ENCODE assay signal across 13 cellular contexts in the genomic region with DNA sequence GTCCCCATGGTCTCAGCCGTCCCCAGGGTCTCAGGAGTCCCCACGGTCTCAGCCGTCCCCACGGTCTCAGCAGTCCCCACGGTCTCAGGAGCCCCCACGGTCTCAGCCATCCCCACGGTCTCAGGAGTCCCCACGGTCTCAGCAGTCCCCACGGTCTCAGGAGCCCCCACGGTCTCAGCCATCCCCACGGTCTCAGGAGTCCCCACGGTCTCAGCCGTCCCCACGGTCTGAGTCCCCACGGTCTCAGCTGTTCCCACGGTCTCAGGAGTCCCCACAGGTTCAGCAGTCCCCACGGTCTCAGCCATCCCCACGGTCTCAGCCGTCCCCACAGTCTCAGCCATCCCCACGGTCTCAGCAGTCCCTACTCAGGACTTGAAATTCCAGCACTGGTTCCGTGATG. TPM values are rescaled to one million over a fixed set of nuclear protein-coding genes. Genes with fewer than 3 reads are reported as not detected.
"Had no signal": no experiment of that assay in that cellular context is flagged by ENCODE, and none has a peak within 500 bp of the region (broad histone marks: within the 10 kb centered on the region; RNA-seq: fewer than 3 reads in every experiment).

No MANE protein-coding gene starts in this region.

RNA-seq across cellular contexts. Expression of gene HS3ST6, which starts 1.9 kb away (rescaled TPM):
- total RNA-seq: activated CD4-positive, alpha-beta memory T cell treated with anti-CD3 and anti-CD28 coated beads, Interleukin-2, amount 10 ng/mL, durations not matched to agents 7 days and 5 days; activated CD4-positive, alpha-beta T cell treated with anti-CD3 and anti-CD28 coated beads for 36 hours; activated CD4-positive, alpha-beta T cell treated with anti-CD3 and anti-CD28 coated beads, Interleukin-2, amount 10 ng/mL, durations not matched to agents 7 days and 5 days; activated CD8-positive, alpha-beta memory T cell treated with anti-CD3 and anti-CD28 coated beads, Interleukin-2, amount 10 ng/mL, durations not matched to agents 7 days and 5 days; activated CD8-positive, alpha-beta T cell treated with anti-CD3 and anti-CD28 coated beads, Interleukin-2, amount 10 ng/mL, durations not matched to agents 7 days and 5 days; activated naive CD8-positive, alpha-beta T cell treated with anti-CD3 and anti-CD28 coated beads, Interleukin-2, amount 10 ng/mL, durations not matched to agents 7 days and 5 days; activated T-helper 2 cell treated with anti-CD3 and anti-CD28 coated beads, Interferon-gamma antibody, Interleukin-2, Interleukin-4, amounts not matched to agents 10 μg/mL and 5 μg/mL and 100 μg/mL, durations not matched to agents 14 hours and 24 hours and 36 hours; ascending aorta; cardiac septum; T-cell; T-helper 1 cell treated with Interleukin-12 subunit alpha and Interleukin-12 subunit beta and Interleukin-4 antibody, amounts not matched to agents 30 ng/mL and 1 ng/mL, for 36 hours; T-helper 17 cell; T-helper 2 cell treated with Interferon-gamma antibody and Interleukin-4, amounts not matched to agents 100 ng/mL and 5 ng/mL, for 36 hours had no signal

RNA-seq across cellular contexts. Expression of gene RPL3L, which starts 34.4 kb away (rescaled TPM):
- total RNA-seq: activated CD4-positive, alpha-beta memory T cell treated with anti-CD3 and anti-CD28 coated beads, Interleukin-2, amount 10 ng/mL, durations not matched to agents 7 days and 5 days; activated CD4-positive, alpha-beta T cell treated with anti-CD3 and anti-CD28 coated beads for 36 hours; activated CD4-positive, alpha-beta T cell treated with anti-CD3 and anti-CD28 coated beads, Interleukin-2, amount 10 ng/mL, durations not matched to agents 7 days and 5 days; activated naive CD8-positive, alpha-beta T cell treated with anti-CD3 and anti-CD28 coated beads, Interleukin-2, amount 10 ng/mL, durations not matched to agents 7 days and 5 days; ascending aorta; T-cell; T-helper 1 cell treated with Interleukin-12 subunit alpha and Interleukin-12 subunit beta and Interleukin-4 antibody, amounts not matched to agents 30 ng/mL and 1 ng/mL, for 36 hours; T-helper 17 cell; T-helper 2 cell treated with Interferon-gamma antibody and Interleukin-4, amounts not matched to agents 100 ng/mL and 5 ng/mL, for 36 hours had no signal
